In the genomic region with DNA sequence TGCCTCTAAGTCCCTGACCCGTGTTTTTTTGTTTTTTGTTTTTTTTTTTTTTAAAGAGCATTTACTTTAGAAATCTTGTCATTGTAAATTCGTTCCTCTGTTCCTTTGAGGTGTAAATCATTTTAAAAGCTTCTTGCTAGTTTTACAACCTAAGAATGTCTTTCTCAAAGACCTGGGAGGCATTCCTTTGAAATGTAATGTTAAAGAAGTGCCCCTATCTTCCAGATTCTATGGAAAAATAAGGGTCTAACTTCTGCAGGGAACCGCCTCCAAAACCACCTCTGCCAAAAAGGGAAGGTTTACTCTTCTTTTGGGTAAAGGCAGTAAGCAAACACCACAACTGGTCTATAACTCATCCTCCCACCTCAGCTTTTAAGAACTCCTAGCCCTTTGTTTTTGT, we compare ENCODE assay signal across 1 cellular context.
A peak's percentile ranks its signal among the peaks of the same experiment; 100 is the strongest.
TF ChIP-seq lines count a peak whose summit lies in the region.

No MANE protein-coding gene starts in this region.

TF ChIP-seq in H1, 55 proteins besides CTCF, POLR2A, EP300 and RAD21 (continued from another document):
- TF ChIP-seq, protein P1, sequence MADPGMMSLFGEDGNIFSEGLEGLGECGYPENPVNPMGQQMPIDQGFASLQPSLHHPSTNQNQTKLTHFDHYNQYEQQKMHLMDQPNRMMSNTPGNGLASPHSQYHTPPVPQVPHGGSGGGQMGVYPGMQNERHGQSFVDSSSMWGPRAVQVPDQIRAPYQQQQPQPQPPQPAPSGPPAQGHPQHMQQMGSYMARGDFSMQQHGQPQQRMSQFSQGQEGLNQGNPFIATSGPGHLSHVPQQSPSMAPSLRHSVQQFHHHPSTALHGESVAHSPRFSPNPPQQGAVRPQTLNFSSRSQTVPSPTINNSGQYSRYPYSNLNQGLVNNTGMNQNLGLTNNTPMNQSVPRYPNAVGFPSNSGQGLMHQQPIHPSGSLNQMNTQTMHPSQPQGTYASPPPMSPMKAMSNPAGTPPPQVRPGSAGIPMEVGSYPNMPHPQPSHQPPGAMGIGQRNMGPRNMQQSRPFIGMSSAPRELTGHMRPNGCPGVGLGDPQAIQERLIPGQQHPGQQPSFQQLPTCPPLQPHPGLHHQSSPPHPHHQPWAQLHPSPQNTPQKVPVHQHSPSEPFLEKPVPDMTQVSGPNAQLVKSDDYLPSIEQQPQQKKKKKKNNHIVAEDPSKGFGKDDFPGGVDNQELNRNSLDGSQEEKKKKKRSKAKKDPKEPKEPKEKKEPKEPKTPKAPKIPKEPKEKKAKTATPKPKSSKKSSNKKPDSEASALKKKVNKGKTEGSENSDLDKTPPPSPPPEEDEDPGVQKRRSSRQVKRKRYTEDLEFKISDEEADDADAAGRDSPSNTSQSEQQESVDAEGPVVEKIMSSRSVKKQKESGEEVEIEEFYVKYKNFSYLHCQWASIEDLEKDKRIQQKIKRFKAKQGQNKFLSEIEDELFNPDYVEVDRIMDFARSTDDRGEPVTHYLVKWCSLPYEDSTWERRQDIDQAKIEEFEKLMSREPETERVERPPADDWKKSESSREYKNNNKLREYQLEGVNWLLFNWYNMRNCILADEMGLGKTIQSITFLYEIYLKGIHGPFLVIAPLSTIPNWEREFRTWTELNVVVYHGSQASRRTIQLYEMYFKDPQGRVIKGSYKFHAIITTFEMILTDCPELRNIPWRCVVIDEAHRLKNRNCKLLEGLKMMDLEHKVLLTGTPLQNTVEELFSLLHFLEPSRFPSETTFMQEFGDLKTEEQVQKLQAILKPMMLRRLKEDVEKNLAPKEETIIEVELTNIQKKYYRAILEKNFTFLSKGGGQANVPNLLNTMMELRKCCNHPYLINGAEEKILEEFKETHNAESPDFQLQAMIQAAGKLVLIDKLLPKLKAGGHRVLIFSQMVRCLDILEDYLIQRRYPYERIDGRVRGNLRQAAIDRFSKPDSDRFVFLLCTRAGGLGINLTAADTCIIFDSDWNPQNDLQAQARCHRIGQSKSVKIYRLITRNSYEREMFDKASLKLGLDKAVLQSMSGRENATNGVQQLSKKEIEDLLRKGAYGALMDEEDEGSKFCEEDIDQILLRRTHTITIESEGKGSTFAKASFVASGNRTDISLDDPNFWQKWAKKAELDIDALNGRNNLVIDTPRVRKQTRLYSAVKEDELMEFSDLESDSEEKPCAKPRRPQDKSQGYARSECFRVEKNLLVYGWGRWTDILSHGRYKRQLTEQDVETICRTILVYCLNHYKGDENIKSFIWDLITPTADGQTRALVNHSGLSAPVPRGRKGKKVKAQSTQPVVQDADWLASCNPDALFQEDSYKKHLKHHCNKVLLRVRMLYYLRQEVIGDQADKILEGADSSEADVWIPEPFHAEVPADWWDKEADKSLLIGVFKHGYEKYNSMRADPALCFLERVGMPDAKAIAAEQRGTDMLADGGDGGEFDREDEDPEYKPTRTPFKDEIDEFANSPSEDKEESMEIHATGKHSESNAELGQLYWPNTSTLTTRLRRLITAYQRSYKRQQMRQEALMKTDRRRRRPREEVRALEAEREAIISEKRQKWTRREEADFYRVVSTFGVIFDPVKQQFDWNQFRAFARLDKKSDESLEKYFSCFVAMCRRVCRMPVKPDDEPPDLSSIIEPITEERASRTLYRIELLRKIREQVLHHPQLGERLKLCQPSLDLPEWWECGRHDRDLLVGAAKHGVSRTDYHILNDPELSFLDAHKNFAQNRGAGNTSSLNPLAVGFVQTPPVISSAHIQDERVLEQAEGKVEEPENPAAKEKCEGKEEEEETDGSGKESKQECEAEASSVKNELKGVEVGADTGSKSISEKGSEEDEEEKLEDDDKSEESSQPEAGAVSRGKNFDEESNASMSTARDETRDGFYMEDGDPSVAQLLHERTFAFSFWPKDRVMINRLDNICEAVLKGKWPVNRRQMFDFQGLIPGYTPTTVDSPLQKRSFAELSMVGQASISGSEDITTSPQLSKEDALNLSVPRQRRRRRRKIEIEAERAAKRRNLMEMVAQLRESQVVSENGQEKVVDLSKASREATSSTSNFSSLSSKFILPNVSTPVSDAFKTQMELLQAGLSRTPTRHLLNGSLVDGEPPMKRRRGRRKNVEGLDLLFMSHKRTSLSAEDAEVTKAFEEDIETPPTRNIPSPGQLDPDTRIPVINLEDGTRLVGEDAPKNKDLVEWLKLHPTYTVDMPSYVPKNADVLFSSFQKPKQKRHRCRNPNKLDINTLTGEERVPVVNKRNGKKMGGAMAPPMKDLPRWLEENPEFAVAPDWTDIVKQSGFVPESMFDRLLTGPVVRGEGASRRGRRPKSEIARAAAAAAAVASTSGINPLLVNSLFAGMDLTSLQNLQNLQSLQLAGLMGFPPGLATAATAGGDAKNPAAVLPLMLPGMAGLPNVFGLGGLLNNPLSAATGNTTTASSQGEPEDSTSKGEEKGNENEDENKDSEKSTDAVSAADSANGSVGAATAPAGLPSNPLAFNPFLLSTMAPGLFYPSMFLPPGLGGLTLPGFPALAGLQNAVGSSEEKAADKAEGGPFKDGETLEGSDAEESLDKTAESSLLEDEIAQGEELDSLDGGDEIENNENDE (IDR thresholded peaks at IDR 0.05; ENCODE audit: insufficient replicate concordance, low read length) = peak; percentile 92
- no peak for TF ChIP-seq RBBP5 (IDR thresholded peaks at IDR 0.05; ENCODE audit: borderline replicate concordance, low read depth, low read length)
- TF ChIP-seq EZH2 (IDR thresholded peaks at IDR 0.05; ENCODE audit: low read depth, low read length, severe bottlenecking) = no peak
- TF ChIP-seq ZNF274 (IDR thresholded peaks at IDR 0.05; ENCODE audit: borderline replicate concordance, extremely low read depth, low read length) = no peak
- no peak for TF ChIP-seq BRCA1 (IDR thresholded peaks at IDR 0.05; ENCODE audit: low read depth, low read length)
- TF ChIP-seq TEAD4 (IDR thresholded peaks at IDR 0.05; ENCODE audit: low read depth, low read length) = 0 out of 2 replicates have a peak, but pooled peaks have one; percentile 31
- TF ChIP-seq FOSL1 (IDR thresholded peaks at IDR 0.05; ENCODE audit: insufficient read depth, low read depth, low read length) = no peak
- no peak for TF ChIP-seq CHD2 (IDR thresholded peaks at IDR 0.05; ENCODE audit: low read length)
- TF ChIP-seq ASH2L (IDR thresholded peaks at IDR 0.05; ENCODE audit: low read length) = no peak
- TF ChIP-seq BACH1 (IDR thresholded peaks at IDR 0.05; ENCODE audit: low read length) = no peak
TF ChIP-seq in H1: peak in this region for 5.
